8 cellular contexts compared by ENCODE assay signal in genomic region chr6:110814488-110815259, GRCh38. TPM values are rescaled to one million over a fixed set of nuclear protein-coding genes. Genes with fewer than 3 reads are reported as not detected.
DNase-seq lines count a peak whose midpoint lies in the region; ATAC-seq, FAIRE-seq and TF ChIP-seq lines count a peak whose summit lies in the region.

No MANE protein-coding gene starts in this region.

- peak overlapping the region; percentile 84 to 95 (median 92) for H3K4me3 ChIP-seq in H1 (ENCODE audit: extremely low read depth in 1 of 4, insufficient read depth in 2 of 4, low read depth in 3 of 4, low read length in 4 of 4)

- DNase-seq in NCI-H2107 (lab: John Stamatoyannopoulos, UW): peak; percentile 82
- DNase-seq in NCI-H2107 treated with DMSO at 0.1 percent for 48 hours (lab: John Stamatoyannopoulos, UW; ENCODE audit: unreplicated experiment): no peak
- peak; percentile 4 for DNase-seq in NCI-H460 (ENCODE audit: extremely low read depth, low read depth)
- DNase-seq in activated CD8-positive, alpha-beta memory T cell treated with anti-CD3 and anti-CD28 coated beads, Interleukin-2, amount 10 ng/mL, durations not matched to agents 7 days and 5 days: peak; percentile 77
- DNase-seq in H1 (ENCODE audit: low read depth in 1 of 2, low spot score in 2 of 2): peak in 1 of 2 experiments; percentile 71
- peak; percentile 92 for DNase-seq in mesenteric fat pad (ENCODE audit: low spot score)
- DNase-seq in stimulated activated CD8-positive, alpha-beta memory T cell treated with anti-CD3 and anti-CD28 coated beads, Interleukin-15, amount 100 ng/mL, for 4 hours (ENCODE audit: low read depth in 2 of 2): peak; percentile 13 to 36

- H3K9me3 Mint-ChIP-seq in activated CD8-positive, alpha-beta memory T cell treated with anti-CD3 and anti-CD28 coated beads, Interleukin-2, amount 10 ng/mL, durations not matched to agents 7 days and 5 days (ENCODE audit: low read depth): peaks cover 6% of the 10 kb centered on the region

- H4K91ac ChIP-seq in H1 (replicated peaks; ENCODE audit: insufficient read length, low read length): peak overlapping the region; percentile 61

- peak overlapping the region; percentile 96 for H4K8ac ChIP-seq in H1 (ENCODE audit: extremely low read depth, insufficient read depth, low read length)

- H3K27ac Mint-ChIP-seq in activated CD8-positive, alpha-beta memory T cell treated with anti-CD3 and anti-CD28 coated beads, Interleukin-2, amount 10 ng/mL, durations not matched to agents 7 days and 5 days: peak overlapping the region; percentile 100

- no peaks in the 10 kb centered on the region for H3K27me3 Mint-ChIP-seq in activated CD8-positive, alpha-beta memory T cell treated with anti-CD3 and anti-CD28 coated beads, Interleukin-2, amount 10 ng/mL, durations not matched to agents 7 days and 5 days

- peak overlapping the region; percentile 98 for H2BK5ac ChIP-seq in H1 (ENCODE audit: low read depth, low read length)

- no peak overlapping the region for H2AK5ac ChIP-seq in H1 (ENCODE audit: low read depth, low read length)

- no peak overlapping the region for H2BK120ac ChIP-seq in H1 (replicated peaks; ENCODE audit: low read depth, low read length)

- peaks cover 43% of the 10 kb centered on the region for H3K4me1 Mint-ChIP-seq in activated CD8-positive, alpha-beta memory T cell treated with anti-CD3 and anti-CD28 coated beads, Interleukin-2, amount 10 ng/mL, durations not matched to agents 7 days and 5 days

- H4K5ac ChIP-seq in H1 (ENCODE audit: insufficient read length, low read depth, low read length): peak overlapping the region; percentile 63

- no peak overlapping the region for H3K14ac ChIP-seq in H1 (ENCODE audit: insufficient read length)

- H3K9ac ChIP-seq in H1 (replicated peaks in 1 of 4; ENCODE audit: extremely low read depth in 1 of 4, low read depth in 3 of 4, low read length in 3 of 4): peak overlapping the region; percentile 85 to 97 (median 90)

- FAIRE-seq in H1 (lab: Jason Lieb, UNC): no peak

- H3K27me3 ChIP-seq in H1 (replicated peaks in 1 of 4; ENCODE audit: control insufficient read depth in 3 of 4, extremely low read depth in 1 of 4, insufficient read depth in 3 of 4, low read length in 3 of 4): no peaks in the 10 kb centered on the region

- CTCF ChIA-PET in activated CD8-positive, alpha-beta memory T cell treated with anti-CD3 and anti-CD28 coated beads, Interleukin-2, amount 10 ng/mL, durations not matched to agents 7 days and 5 days (lab: Charles Lee): interaction anchor here (0.8 to 4.5 kb wide), 13 partner anchors 31 to 444 kb away, joined by 3 to 47 read pairs (median 4); partner anchors contain the start of genes AMD1 and GTF3C6
- CTCF ChIA-PET in H1 (lab: Charles Lee; ENCODE audit: partially characterized antibody): interaction anchor here (1.1 to 2.7 kb wide), 3 partner anchors 60 to 132 kb away, joined by 5 to 7 read pairs (median 6); partner anchors contain the start of gene AMD1

- H3K18ac ChIP-seq in H1 (ENCODE audit: extremely low read depth, low read length): peak overlapping the region; percentile 99

- H3K27ac ChIP-seq in H1 (ENCODE audit: low read depth, low read length): peak overlapping the region; percentile 99

- peak overlapping the region; percentile 24; the same call in 1 of the 2 replicates for H2AFZ ChIP-seq in H1 (ENCODE audit: low read length)

- H2BK12ac ChIP-seq in H1 (ENCODE audit: low read depth, low read length): peak overlapping the region; percentile 80; the same call in 1 of the 2 replicates

- no peaks in the 10 kb centered on the region for H3K36me3 ChIP-seq in H1 (ENCODE audit: control insufficient read depth in 2 of 4, insufficient read depth in 4 of 4, low read length in 3 of 4)

- TF ChIP-seq RAD21 in H1 (IDR thresholded peaks at IDR 0.05 in 1 of 2, conservative IDR thresholded peaks at IDR 0.05 in 1 of 2; ENCODE audit: low read depth in 2 of 2, low read length in 2 of 2): no peak

- H3K36me3 Mint-ChIP-seq in activated CD8-positive, alpha-beta memory T cell treated with anti-CD3 and anti-CD28 coated beads, Interleukin-2, amount 10 ng/mL, durations not matched to agents 7 days and 5 days: peaks cover 12% of the 10 kb centered on the region

- H3K79me1 ChIP-seq in H1 (ENCODE audit: low read depth, low read length): peaks cover 5% of the 10 kb centered on the region; the same call in 1 of the 2 replicates

- no peak overlapping the region for H3K23ac ChIP-seq in H1 (ENCODE audit: insufficient read length)

- peaks cover 7 to 8% of the 10 kb centered on the region in 2 experiments for H4K20me1 ChIP-seq in H1 (replicated peaks in 1 of 2; ENCODE audit: control insufficient read depth in 1 of 2, insufficient read depth in 2 of 2, low read length in 2 of 2)

- H3K4ac ChIP-seq in H1 (replicated peaks; ENCODE audit: insufficient read length, low read depth, low read length): peak overlapping the region; percentile 78

- no peak overlapping the region for H2BK20ac ChIP-seq in H1 (ENCODE audit: low read length)

- peak in 1 of 2 experiments; percentile 60; a peak in 2 of 3 replicates for TF ChIP-seq POLR2A in H1 (IDR thresholded peaks at IDR 0.05; ENCODE audit: control extremely low read depth in 1 of 2, low read depth in 2 of 2, low read length in 2 of 2)

- H3K4me1 ChIP-seq in H1 (replicated peaks in 1 of 4; ENCODE audit: control insufficient read depth in 3 of 4, insufficient read depth in 4 of 4, low read length in 3 of 4): peaks cover 0 to 3% (median 1%) of the 10 kb centered on the region in 4 experiments; a peak in 4 of 7 replicates

- no peak for TF ChIP-seq CTCF in H1 (IDR thresholded peaks at IDR 0.05; ENCODE audit: control extremely low read depth in 1 of 3, insufficient read depth in 1 of 3, low read depth in 1 of 3, low read length in 3 of 3)

- POLR2A ChIA-PET in H1 (lab: Charles Lee; ENCODE audit: partially characterized antibody): interaction anchor here (0.6 to 13.9 kb wide), 32 partner anchors 11 to 670 kb away, joined by 3 to 344 read pairs (median 4); partner anchors contain the start of genes AMD1 and GTF3C6

- H2BK15ac ChIP-seq in H1 (ENCODE audit: low read length): no peak overlapping the region

- no peaks in the 10 kb centered on the region for H3K9me3 ChIP-seq in H1 (ENCODE audit: insufficient read depth in 2 of 2, low read depth in 1 of 2, low read length in 1 of 2)

- 2% methylated on average over 17 of the region's 100 CpGs; no CpG with 5 or more reads in 1 of the 2 experiments for WGBS in H1 (ENCODE audit: extremely low coverage in 1 of 2, insufficient coverage in 1 of 2, insufficient read length in 1 of 2, insufficient replicate concordance in 2 of 2, low coverage in 1 of 2, low lambda C conversion rate in 2 of 2, missing lambda C conversion rate in 1 of 2), 2 experiments

- H3K79me2 ChIP-seq in H1 (ENCODE audit: control insufficient read depth in 1 of 2, insufficient read depth in 2 of 2, low read length in 2 of 2): peaks cover 4 to 44% of the 10 kb centered on the region in 2 experiments

- H3K56ac ChIP-seq in H1 (replicated peaks; ENCODE audit: insufficient read length, low read depth, low read length): peak overlapping the region; percentile 97

- no peak for TF ChIP-seq EP300 in H1 (IDR thresholded peaks at IDR 0.05; ENCODE audit: borderline replicate concordance in 1 of 2, low read depth in 2 of 2, low read length in 2 of 2)

- H3K4me3 Mint-ChIP-seq in activated CD8-positive, alpha-beta memory T cell treated with anti-CD3 and anti-CD28 coated beads, Interleukin-2, amount 10 ng/mL, durations not matched to agents 7 days and 5 days: peak overlapping the region; percentile 97

- peak; percentile 14 for ATAC-seq in HG02970 (IDR thresholded peaks at IDR 0.05; ENCODE audit: low FRiP score, unreplicated experiment)
- ATAC-seq in activated CD8-positive, alpha-beta memory T cell treated with anti-CD3 and anti-CD28 coated beads, Interleukin-2, amount 10 ng/mL, durations not matched to agents 7 days and 5 days: peak; percentile 10

- H3K4me2 ChIP-seq in H1 (ENCODE audit: insufficient read depth in 1 of 2, low read depth in 2 of 2, low read length in 2 of 2): peak overlapping the region; percentile 86 to 92

- H3K23me2 ChIP-seq in H1 (ENCODE audit: low read depth, low read length): peaks cover 5% of the 10 kb centered on the region

TF ChIP-seq in H1, 55 proteins besides CTCF, POLR2A, EP300 and RAD21 (continues in another document):
- TF ChIP-seq MAFK (IDR thresholded peaks at IDR 0.05; ENCODE audit: low read depth, low read length): no peak
- TF ChIP-seq CREB1 (IDR thresholded peaks at IDR 0.05): peak; percentile 47; the same call in 1 of the 2 replicates
- TF ChIP-seq BCL11A (IDR thresholded peaks at IDR 0.05; ENCODE audit: low read depth in 2 of 2, low read length in 2 of 2): no peak

RNA-seq across cellular contexts. Expression of gene CDK19, which starts 0.6 kb away (rescaled TPM):
- 4.0 and 4.9 TPM in 2 replicates for total RNA-seq in NCI-H460 (2014; rRNA removed; shearing (Covaris generic))
- polyA plus RNA-seq in NCI-H460 (2014; cell fraction: nucleus; rRNA removed): 4.5 and 4.9 TPM in 2 replicates
- 10 to 100 TPM; 27.8 to 29.4 TPM for total RNA-seq in activated CD8-positive, alpha-beta memory T cell treated with anti-CD3 and anti-CD28 coated beads, Interleukin-2, amount 10 ng/mL, durations not matched to agents 7 days and 5 days
- 9.7 and 12.6 TPM in 2 replicates for total RNA-seq in H1 (2021; fragmentation: NEBNext Ultra II Directional; extraction: Animal tissue kit (Norgen Biotek cat#: 25700))
- 3.4 and 4.9 TPM in 2 replicates for polyA plus RNA-seq in H1 (2011; rRNA removed)
- polyA plus RNA-seq in H1 (2011; cell fraction: cytosol; rRNA removed): 5.7 TPM
- 5.8 TPM for polyA plus RNA-seq in H1 (2011; cell fraction: nucleus; rRNA removed)
- polyA plus RNA-seq in H1 (2012, experiment 1 of 2): 4.5 to 8.5 TPM (median 4.9 TPM) in 4 replicates
- polyA plus RNA-seq in H1 (2012, experiment 2 of 2): 1.9 TPM
- 4.8 TPM for polyA plus RNA-seq in H1 (2013, experiment 1 of 2)
- polyA plus RNA-seq in H1 (2013, experiment 2 of 2): 3.9 TPM
- polyA minus RNA-seq in H1 (2011; rRNA and poly(A)+ RNA removed): 7.5 and 8.4 TPM in 2 replicates
- 5.1 TPM for polyA minus RNA-seq in H1 (2011; cell fraction: cytosol; rRNA and poly(A)+ RNA removed)
- polyA minus RNA-seq in H1 (2011; cell fraction: nucleus; rRNA and poly(A)+ RNA removed): 18.4 TPM
- total RNA-seq in mesenteric fat pad: 11.9 TPM

RNA-seq across cellular contexts. Expression of gene AMD1, which starts 59.9 kb away (rescaled TPM):
- total RNA-seq in NCI-H460 (2014; rRNA removed; shearing (Covaris generic)): 96.5 and 100 TPM in 2 replicates
- polyA plus RNA-seq in NCI-H460 (2014; cell fraction: nucleus; rRNA removed): 45.1 and 76.1 TPM in 2 replicates
- 10 to 100 TPM; 71.2 to 85.1 TPM for total RNA-seq in activated CD8-positive, alpha-beta memory T cell treated with anti-CD3 and anti-CD28 coated beads, Interleukin-2, amount 10 ng/mL, durations not matched to agents 7 days and 5 days
- total RNA-seq in H1 (2021; fragmentation: NEBNext Ultra II Directional; extraction: Animal tissue kit (Norgen Biotek cat#: 25700)): 174 and 177 TPM in 2 replicates
- polyA plus RNA-seq in H1 (2011; rRNA removed): 33.6 and 60.9 TPM in 2 replicates
- polyA plus RNA-seq in H1 (2011; cell fraction: cytosol; rRNA removed): 74.7 TPM
- 19.9 TPM for polyA plus RNA-seq in H1 (2011; cell fraction: nucleus; rRNA removed)
- polyA plus RNA-seq in H1 (2012, experiment 1 of 2): 58.5 to 157 TPM (median 83.8 TPM) in 4 replicates
- 12.1 TPM for polyA plus RNA-seq in H1 (2012, experiment 2 of 2)
- polyA plus RNA-seq in H1 (2013, experiment 1 of 2): 234 TPM
- 221 TPM for polyA plus RNA-seq in H1 (2013, experiment 2 of 2)
- polyA minus RNA-seq in H1 (2011; rRNA and poly(A)+ RNA removed): 121 and 137 TPM in 2 replicates
- 96.7 TPM for polyA minus RNA-seq in H1 (2011; cell fraction: cytosol; rRNA and poly(A)+ RNA removed)
- polyA minus RNA-seq in H1 (2011; cell fraction: nucleus; rRNA and poly(A)+ RNA removed): 120 TPM
- 71.9 TPM for total RNA-seq in mesenteric fat pad
